Comparison of ENCODE assay signal across 24 cellular contexts in genomic region chr6:67640462-67640861, GRCh38.
DNase-seq lines count a peak whose midpoint lies in the region; ATAC-seq and TF ChIP-seq lines count a peak whose summit lies in the region.
"Had no signal": no experiment of that assay in that cellular context is flagged by ENCODE, and none has a peak within 500 bp of the region (broad histone marks: within the 10 kb centered on the region; RNA-seq: fewer than 3 reads in every experiment).

No MANE protein-coding gene starts in this region.

- TF ChIP-seq CTCF in AG04449 (IDR thresholded peaks at IDR 0.05; ENCODE audit: insufficient read depth, low read length, missing control alignments) (no peak), NB4 (IDR thresholded peaks at IDR 0.05; ENCODE audit: low read depth, low read length) (no peak), fibroblast of villous mesenchyme (IDR thresholded peaks at IDR 0.05; ENCODE audit: insufficient read depth, low read depth, low read length) (no peak), coronary artery (IDR thresholded peaks at IDR 0.05) (no peak)

- CTCF ChIA-PET in AG04449 (lab: Yijun Ruan, JAX), result no interaction called here

- H3K4me3 ChIP-seq in AG04449 (ENCODE audit: low read depth, low read length) (no peak overlapping the region), NB4 (ENCODE audit: low read depth, low read length) (no peak overlapping the region), fibroblast of villous mesenchyme (ENCODE audit: low read depth, low read length) (no peak overlapping the region), coronary artery (no peak overlapping the region)
- H3K4me3 ChIP-seq: GM23248, lung, right atrium auricular region had no signal

- ATAC-seq in GM21526 (IDR thresholded peaks at IDR 0.05; ENCODE audit: low FRiP score, unreplicated experiment) (no peak), GM19324 (IDR thresholded peaks at IDR 0.05; ENCODE audit: low FRiP score, unreplicated experiment) (no peak)
- ATAC-seq: SK-N-SH treated with all-trans-retinoic acid at 6 μM for 48 hours had no signal

- H3K27ac ChIP-seq in coronary artery, result no peak overlapping the region
- H3K27ac ChIP-seq: GM23248, right atrium auricular region, RWPE1 had no signal

- DNase-seq in AG04449 (ENCODE audit: low read depth, low spot score) (peak; percentile 5), NB4 (ENCODE audit: low read depth) (peak; percentile 16), astrocyte of the hippocampus (ENCODE audit: low read depth, low spot score) (peak; percentile 12), fibroblast of villous mesenchyme (ENCODE audit: low read depth) (peak; percentile 16), germinal center (ENCODE audit: low spot score) (no peak), coronary artery (ENCODE audit: low spot score) (no peak)
- DNase-seq: ACHN; activated CD4-positive, CD25-positive, alpha-beta regulatory T cell treated with anti-CD3 and anti-CD28 coated beads, Interleukin-2, amount 50 U/mL, for 72 hours; activated naive CD4-positive, alpha-beta T cell treated with Interleukin-2 at 50 U/mL for 16 hours; activated T-cell treated with anti-CD3 and anti-CD28 coated beads, Interleukin-2, amount 50 U/mL, for 24 hours; DMS 273 treated with DMSO at 0.1 percent for 48 hours; endodermal cell; GM23248; kidney; NCI-H1048; NCI-H2081 treated with DMSO at 0.1 percent for 48 hours; stimulated activated CD4-positive, alpha-beta T cell treated with anti-CD3 and anti-CD28 coated beads, Interleukin-12 subunit alpha, Interleukin-12 subunit beta, amount 100 ng/mL, for 4 hours; substantia nigra had no signal

- TF ChIP-seq POLR2A in NB4 (IDR thresholded peaks at IDR 0.05; ENCODE audit: extremely low read depth, insufficient read length), result no peak

- POLR2A ChIA-PET in AG04449 (lab: Yijun Ruan, JAX), result no interaction called here

Comparison
In these comparisons a context has a peak if more than half of its experiments do, and no peak if none do; other contexts are left out.
1. DNase-seq: peak in AG04449 (single experiment), NB4 (single experiment), astrocyte of the hippocampus (single experiment) and fibroblast of villous mesenchyme (single experiment); none in germinal center (single experiment) and coronary artery (single experiment).